1 cellular context compared by ENCODE assay signal in genomic region chr2:133504566-133505505, GRCh38.
TF ChIP-seq lines count a peak whose summit lies in the region.

No MANE protein-coding gene starts in this region.

TF ChIP-seq in SK-N-SH treated with all-trans-retinoic acid at 6 μM for 48 hours, 23 proteins besides CTCF, POLR2A, EP300 and RAD21 (continued from another document):
- no peak for TF ChIP-seq CREB5 (CRISPR knock-in tag; IDR thresholded peaks at IDR 0.05; ENCODE audit: low read depth)
- no peak for TF ChIP-seq ZNF8 (CRISPR knock-in tag; IDR thresholded peaks at IDR 0.05)
- no peak for TF ChIP-seq POU6F1 (CRISPR knock-in tag; IDR thresholded peaks at IDR 0.05; ENCODE audit: borderline replicate concordance, low read depth)
